16 cellular contexts compared by ENCODE assay signal in the genomic region with DNA sequence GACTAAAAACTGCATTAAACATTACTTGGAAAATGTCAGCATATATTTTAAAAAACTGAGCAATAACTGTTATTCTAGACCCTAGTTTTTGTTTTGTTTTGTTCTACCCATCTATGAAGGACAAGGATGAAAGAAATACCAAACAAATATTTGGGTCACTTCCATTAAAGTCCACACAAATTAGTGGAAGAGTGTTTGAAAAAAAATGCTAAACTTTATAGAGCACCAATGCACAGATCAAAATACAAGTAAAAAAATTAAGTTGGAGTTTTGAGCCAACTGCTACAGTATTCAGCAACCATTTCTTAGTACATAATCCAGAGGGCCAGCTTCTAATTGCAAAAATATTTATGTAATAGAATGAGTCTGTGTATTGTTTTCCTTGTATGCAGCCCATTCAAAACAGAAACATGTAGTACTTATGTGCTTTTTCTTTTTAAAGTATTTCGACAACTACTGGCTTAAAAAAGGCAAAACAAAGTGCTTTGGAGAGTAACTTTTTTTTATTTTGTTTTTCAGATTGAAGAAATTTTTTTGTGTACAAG.
DNase-seq lines count a peak whose midpoint lies in the region; ATAC-seq and TF ChIP-seq lines count a peak whose summit lies in the region.
"Had no signal": no experiment of that assay in that cellular context is flagged by ENCODE, and none has a peak within 500 bp of the region (broad histone marks: within the 10 kb centered on the region; RNA-seq: fewer than 3 reads in every experiment).

No MANE protein-coding gene starts in this region.

- no peaks in the 10 kb centered on the region for H3K9me3 Mint-ChIP-seq in activated CD8-positive, alpha-beta memory T cell treated with anti-CD3 and anti-CD28 coated beads, Interleukin-2, amount 10 ng/mL, durations not matched to agents 7 days and 5 days (ENCODE audit: low read depth)
- H3K9me3 Mint-ChIP-seq in activated T-helper 2 cell treated with anti-CD3 and anti-CD28 coated beads, Interferon-gamma antibody, Interleukin-2, Interleukin-4, amounts not matched to agents 10 μg/mL and 5 μg/mL and 100 μg/mL, durations not matched to agents 14 hours and 24 hours and 36 hours, result peaks cover 9% of the 10 kb centered on the region
- H3K9me3 Mint-ChIP-seq: stimulated activated naive B cell treated with anti-CD40 and anti-IgM and Interleukin-4, amounts not matched to agents 10 μg/mL and 1 μg/mL and 100 μg/mL, for 72 hours had no signal

- intact Hi-C loops in activated T-helper 2 cell treated with anti-CD3 and anti-CD28 coated beads, Interferon-gamma antibody, Interleukin-2, Interleukin-4, amounts not matched to agents 10 μg/mL and 5 μg/mL and 100 μg/mL, durations not matched to agents 14 hours and 24 hours and 36 hours (cut with micrococcal nuclease), result loop anchor here (1.0 kb wide), 1 partner anchor 27 kb away; no protein-coding TSS in a partner anchor
- intact Hi-C loops in left ventricle myocardium superior (cut with micrococcal nuclease), result no loop called here

- CTCF ChIA-PET in activated CD8-positive, alpha-beta memory T cell treated with anti-CD3 and anti-CD28 coated beads, Interleukin-2, amount 10 ng/mL, durations not matched to agents 7 days and 5 days (lab: Charles Lee), result no interaction called here

- DNase-seq in activated CD8-positive, alpha-beta memory T cell treated with anti-CD3 and anti-CD28 coated beads, Interleukin-2, amount 10 ng/mL, durations not matched to agents 7 days and 5 days, result no peak
- no peak for DNase-seq in activated CD8-positive, alpha-beta memory T cell treated with anti-CD3 and anti-CD28 coated beads, Interleukin-2, amount 50 U/mL, for 48 hours
- no peak for DNase-seq in activated T-helper 2 cell treated with anti-CD3 and anti-CD28 coated beads, Interferon-gamma antibody, Interleukin-2, Interleukin-4, amounts not matched to agents 10 μg/mL and 5 μg/mL and 100 μg/mL, durations not matched to agents 14 hours and 24 hours and 36 hours (ENCODE audit: low spot score)
- DNase-seq in left ventricle myocardium superior (no peak), tibial nerve (ENCODE audit: low spot score in 2 of 2) (no peak), GM19240 (ENCODE audit: insufficient read length, low spot score) (no peak), GM20000 (ENCODE audit: low spot score) (no peak), iPS-NIHi7 (ENCODE audit: extremely low spot score) (no peak)
- DNase-seq: activated naive CD4-positive, alpha-beta T cell; lower lobe of right lung; NCI-H1417; NCI-H510A treated with DMSO at 0.1 percent for 48 hours; right cardiac atrium; stimulated activated naive B cell treated with anti-CD40 and anti-IgM and Interleukin-4, amounts not matched to agents 10 μg/mL and 1 μg/mL and 100 μg/mL, for 72 hours; SW 1271 had no signal

- peak overlapping the region in 3 of 4 donors; percentile 41 to 84 (median 53) for H3K27ac ChIP-seq in tibial nerve
- H3K27ac ChIP-seq: lower lobe of right lung, PC-9 had no signal

- H3K27ac Mint-ChIP-seq in activated CD8-positive, alpha-beta memory T cell treated with anti-CD3 and anti-CD28 coated beads, Interleukin-2, amount 10 ng/mL, durations not matched to agents 7 days and 5 days, result peak overlapping the region; percentile 94
- peak overlapping the region; percentile 88 for H3K27ac Mint-ChIP-seq in activated T-helper 2 cell treated with anti-CD3 and anti-CD28 coated beads, Interferon-gamma antibody, Interleukin-2, Interleukin-4, amounts not matched to agents 10 μg/mL and 5 μg/mL and 100 μg/mL, durations not matched to agents 14 hours and 24 hours and 36 hours

- H3K9me3 ChIP-seq in tibial nerve, result no peaks in the 10 kb centered on the region
- H3K9me3 ChIP-seq: lower lobe of right lung had no signal

- no peak for TF ChIP-seq POLR2A in tibial nerve (IDR thresholded peaks at IDR 0.05)

- no peak overlapping the region for H3K4me3 ChIP-seq in tibial nerve
- H3K4me3 ChIP-seq: lower lobe of right lung, PC-9 had no signal

- no peak for ATAC-seq in activated CD8-positive, alpha-beta memory T cell treated with anti-CD3 and anti-CD28 coated beads, Interleukin-2, amount 10 ng/mL, durations not matched to agents 7 days and 5 days
- ATAC-seq in left ventricle myocardium superior, result peak; percentile 34

- H3K4me1 Mint-ChIP-seq in activated CD8-positive, alpha-beta memory T cell treated with anti-CD3 and anti-CD28 coated beads, Interleukin-2, amount 10 ng/mL, durations not matched to agents 7 days and 5 days, result peaks cover 71% of the 10 kb centered on the region
- H3K4me1 Mint-ChIP-seq in activated T-helper 2 cell treated with anti-CD3 and anti-CD28 coated beads, Interferon-gamma antibody, Interleukin-2, Interleukin-4, amounts not matched to agents 10 μg/mL and 5 μg/mL and 100 μg/mL, durations not matched to agents 14 hours and 24 hours and 36 hours (ENCODE audit: low read depth), result peaks cover 70% of the 10 kb centered on the region

- no peaks in the 10 kb centered on the region for H3K27me3 ChIP-seq in tibial nerve

- TF ChIP-seq CTCF in tibial nerve (IDR thresholded peaks at IDR 0.05) (no peak), GM20000 (IDR thresholded peaks at IDR 0.05; ENCODE audit: extremely low read depth, missing control alignments) (no peak)

- peaks cover 0 to 56% (median 15%) of the 10 kb centered on the region in 4 donors for H3K4me1 ChIP-seq in tibial nerve

- 16 to 31% methylated on average over 1 of the region's 1 CpG for WGBS in tibial nerve, 2 donors

- H3K27me3 Mint-ChIP-seq in activated CD8-positive, alpha-beta memory T cell treated with anti-CD3 and anti-CD28 coated beads, Interleukin-2, amount 10 ng/mL, durations not matched to agents 7 days and 5 days, result no peaks in the 10 kb centered on the region
- H3K27me3 Mint-ChIP-seq in activated T-helper 2 cell treated with anti-CD3 and anti-CD28 coated beads, Interferon-gamma antibody, Interleukin-2, Interleukin-4, amounts not matched to agents 10 μg/mL and 5 μg/mL and 100 μg/mL, durations not matched to agents 14 hours and 24 hours and 36 hours (ENCODE audit: low read depth), result no peaks in the 10 kb centered on the region
- H3K27me3 Mint-ChIP-seq: stimulated activated naive B cell treated with anti-CD40 and anti-IgM and Interleukin-4, amounts not matched to agents 10 μg/mL and 1 μg/mL and 100 μg/mL, for 72 hours had no signal

- TF ChIP-seq EP300 in tibial nerve (IDR thresholded peaks at IDR 0.05), result peak in 1 of 2 donors; percentile 30

- H3K36me3 Mint-ChIP-seq in activated CD8-positive, alpha-beta memory T cell treated with anti-CD3 and anti-CD28 coated beads, Interleukin-2, amount 10 ng/mL, durations not matched to agents 7 days and 5 days, result peaks cover 47% of the 10 kb centered on the region
- H3K36me3 Mint-ChIP-seq in activated T-helper 2 cell treated with anti-CD3 and anti-CD28 coated beads, Interferon-gamma antibody, Interleukin-2, Interleukin-4, amounts not matched to agents 10 μg/mL and 5 μg/mL and 100 μg/mL, durations not matched to agents 14 hours and 24 hours and 36 hours (ENCODE audit: low read depth), result peaks cover 80% of the 10 kb centered on the region

- peak overlapping the region; percentile 70 for H3K4me3 Mint-ChIP-seq in activated CD8-positive, alpha-beta memory T cell treated with anti-CD3 and anti-CD28 coated beads, Interleukin-2, amount 10 ng/mL, durations not matched to agents 7 days and 5 days
- H3K4me3 Mint-ChIP-seq in activated T-helper 2 cell treated with anti-CD3 and anti-CD28 coated beads, Interferon-gamma antibody, Interleukin-2, Interleukin-4, amounts not matched to agents 10 μg/mL and 5 μg/mL and 100 μg/mL, durations not matched to agents 14 hours and 24 hours and 36 hours (ENCODE audit: low read depth), result peak overlapping the region; percentile 21
- H3K4me3 Mint-ChIP-seq: stimulated activated naive B cell treated with anti-CD40 and anti-IgM and Interleukin-4, amounts not matched to agents 10 μg/mL and 1 μg/mL and 100 μg/mL, for 72 hours had no signal

- peaks cover 0 to 17% (median 0%) of the 10 kb centered on the region in 3 donors for H3K36me3 ChIP-seq in tibial nerve
